Comparison of ENCODE assay signal across 1 cellular context in the genomic region with DNA sequence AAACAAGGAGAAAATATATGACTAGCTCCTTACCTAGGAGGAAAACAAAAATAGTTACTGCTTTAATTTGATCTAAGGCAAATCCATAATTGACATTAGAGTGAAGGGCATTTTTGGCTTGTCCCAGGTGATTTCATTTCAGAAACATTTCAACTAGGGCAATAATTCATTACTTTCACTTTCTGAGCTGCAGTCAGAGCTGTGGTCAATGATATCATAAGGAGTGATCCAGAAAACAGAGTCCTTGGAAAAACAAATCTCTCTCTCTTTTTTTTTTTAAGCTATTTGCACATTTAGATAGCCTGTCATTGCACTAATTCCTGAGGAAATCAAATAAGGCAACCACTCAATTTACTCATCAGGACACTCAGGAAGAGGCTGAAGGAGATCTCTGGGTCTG.
TF ChIP-seq lines count a peak whose summit lies in the region.

No MANE protein-coding gene starts in this region.

TF ChIP-seq in SK-N-SH treated with all-trans-retinoic acid at 6 μM for 48 hours, 23 proteins besides CTCF, POLR2A, EP300 and RAD21 (continued from another document):
- TF ChIP-seq, protein P1, sequence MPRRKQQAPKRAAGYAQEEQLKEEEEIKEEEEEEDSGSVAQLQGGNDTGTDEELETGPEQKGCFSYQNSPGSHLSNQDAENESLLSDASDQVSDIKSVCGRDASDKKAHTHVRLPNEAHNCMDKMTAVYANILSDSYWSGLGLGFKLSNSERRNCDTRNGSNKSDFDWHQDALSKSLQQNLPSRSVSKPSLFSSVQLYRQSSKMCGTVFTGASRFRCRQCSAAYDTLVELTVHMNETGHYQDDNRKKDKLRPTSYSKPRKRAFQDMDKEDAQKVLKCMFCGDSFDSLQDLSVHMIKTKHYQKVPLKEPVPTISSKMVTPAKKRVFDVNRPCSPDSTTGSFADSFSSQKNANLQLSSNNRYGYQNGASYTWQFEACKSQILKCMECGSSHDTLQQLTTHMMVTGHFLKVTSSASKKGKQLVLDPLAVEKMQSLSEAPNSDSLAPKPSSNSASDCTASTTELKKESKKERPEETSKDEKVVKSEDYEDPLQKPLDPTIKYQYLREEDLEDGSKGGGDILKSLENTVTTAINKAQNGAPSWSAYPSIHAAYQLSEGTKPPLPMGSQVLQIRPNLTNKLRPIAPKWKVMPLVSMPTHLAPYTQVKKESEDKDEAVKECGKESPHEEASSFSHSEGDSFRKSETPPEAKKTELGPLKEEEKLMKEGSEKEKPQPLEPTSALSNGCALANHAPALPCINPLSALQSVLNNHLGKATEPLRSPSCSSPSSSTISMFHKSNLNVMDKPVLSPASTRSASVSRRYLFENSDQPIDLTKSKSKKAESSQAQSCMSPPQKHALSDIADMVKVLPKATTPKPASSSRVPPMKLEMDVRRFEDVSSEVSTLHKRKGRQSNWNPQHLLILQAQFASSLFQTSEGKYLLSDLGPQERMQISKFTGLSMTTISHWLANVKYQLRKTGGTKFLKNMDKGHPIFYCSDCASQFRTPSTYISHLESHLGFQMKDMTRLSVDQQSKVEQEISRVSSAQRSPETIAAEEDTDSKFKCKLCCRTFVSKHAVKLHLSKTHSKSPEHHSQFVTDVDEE (CRISPR knock-in tag; IDR thresholded peaks at IDR 0.05), result no peak
- no peak for TF ChIP-seq OSR1 (CRISPR knock-in tag; IDR thresholded peaks at IDR 0.05)
- TF ChIP-seq ZNF565 (CRISPR knock-in tag; conservative IDR thresholded peaks at IDR 0.05; ENCODE audit: low read depth), result no peak
